Comparison of ENCODE assay signal across 12 cellular contexts in the genomic region with DNA sequence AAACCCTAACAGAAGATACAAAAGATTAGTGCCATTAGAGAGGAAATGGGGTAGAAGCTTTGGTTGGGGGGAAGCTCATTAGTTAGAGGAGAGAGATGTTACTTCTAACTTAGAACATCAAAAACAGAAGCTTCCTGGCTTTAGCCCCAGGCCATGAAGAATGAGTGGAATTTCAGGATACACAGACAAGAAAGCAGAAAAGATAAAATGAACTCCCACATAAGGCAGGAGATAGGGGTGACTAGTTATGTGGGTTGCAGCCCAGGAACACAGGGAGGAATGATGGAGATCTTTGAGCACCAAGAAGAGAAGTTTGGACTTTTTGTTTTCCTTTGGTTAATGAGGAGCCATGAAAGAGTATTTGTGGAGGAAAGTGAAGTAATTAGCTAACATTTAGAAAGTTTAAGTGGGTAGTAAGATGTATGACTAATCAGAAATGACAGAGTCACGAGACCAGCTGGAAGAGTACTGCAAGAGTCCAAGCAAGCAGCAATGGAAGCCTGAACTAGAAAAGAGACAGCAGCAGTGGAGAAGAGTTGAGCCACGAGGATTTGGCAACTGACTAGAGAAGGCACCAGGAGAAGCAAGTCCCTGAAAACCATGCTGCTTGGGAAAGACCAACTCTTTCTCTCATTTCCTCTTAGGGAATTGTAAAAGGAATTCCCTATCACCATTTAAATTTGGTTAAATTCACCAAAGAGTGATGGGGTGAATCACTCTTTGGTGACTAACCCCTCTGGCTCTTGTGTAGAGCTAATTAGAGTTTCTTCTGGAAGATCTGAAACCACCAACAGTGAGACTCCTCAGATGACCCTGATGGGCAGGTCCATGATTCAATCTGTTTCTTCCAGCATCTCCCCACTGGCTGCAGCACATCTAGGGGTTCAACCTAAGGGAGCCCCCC.
A peak's percentile ranks its signal among the peaks of the same experiment; 100 is the strongest.
DNase-seq lines count a peak whose midpoint lies in the region; ATAC-seq, FAIRE-seq and TF ChIP-seq lines count a peak whose summit lies in the region.
"Had no signal": no experiment of that assay in that cellular context is flagged by ENCODE, and none has a peak within 500 bp of the region (broad histone marks: within the 10 kb centered on the region; RNA-seq: fewer than 3 reads in every experiment).

No MANE protein-coding gene starts in this region.

- H3K4me1 Mint-ChIP-seq in activated CD4-positive, alpha-beta T cell treated with anti-CD3 and anti-CD28 coated beads, Interleukin-2, amount 10 ng/mL, durations not matched to agents 24 days and 14 days = peaks cover 2% of the 10 kb centered on the region
- H3K4me1 Mint-ChIP-seq: central memory CD8-positive, alpha-beta T cell; immature natural killer cell had no signal

- TF ChIP-seq CTCF in A673 (conservative IDR thresholded peaks at IDR 0.05; ENCODE audit: low read depth, low read length) = no peak
- TF ChIP-seq CTCF in HEK293 (tag by site-specific recombination; IDR thresholded peaks at IDR 0.05) = no peak
- TF ChIP-seq CTCF in ascending aorta (IDR thresholded peaks at IDR 0.05) = no peak
- no peak for TF ChIP-seq CTCF in keratinocyte (optimal IDR thresholded peaks at IDR 0.05 in 1 of 3, IDR thresholded peaks at IDR 0.05 in 1 of 3, conservative IDR thresholded peaks at IDR 0.05 in 1 of 3; ENCODE audit: extremely low read depth in 1 of 3, insufficient read depth in 2 of 3, low read length in 3 of 3)
- TF ChIP-seq CTCF in pancreas (IDR thresholded peaks at IDR 0.05) = no peak

- H3K4me3 Mint-ChIP-seq in activated CD4-positive, alpha-beta T cell treated with anti-CD3 and anti-CD28 coated beads, Interleukin-2, amount 10 ng/mL, durations not matched to agents 24 days and 14 days = no peak overlapping the region
- H3K4me3 Mint-ChIP-seq: central memory CD8-positive, alpha-beta T cell; immature natural killer cell had no signal

- DNase-seq in A673 (ENCODE audit: low spot score) (peak; percentile 15), ascending aorta (ENCODE audit: low spot score in 2 of 2) (no peak), keratinocyte (ENCODE audit: low read depth, low spot score) (peak; percentile 71), pancreas (no peak)
- DNase-seq in activated CD4-positive, alpha-beta T cell treated with anti-CD3 and anti-CD28 coated beads, Interleukin-2, amount 10 ng/mL, durations not matched to agents 24 days and 14 days = no peak
- DNase-seq: immature natural killer cell, psoas muscle had no signal

- H3K79me2 ChIP-seq in keratinocyte (ENCODE audit: control insufficient read depth, insufficient read depth, low read length) = no peaks in the 10 kb centered on the region

- no peak overlapping the region for H3K4me3 ChIP-seq in A673 (ENCODE audit: low read depth, low read length, poor library complexity, severe bottlenecking)
- no peak overlapping the region for H3K4me3 ChIP-seq in HEK293 (ENCODE audit: low read depth, low read length)
- H3K4me3 ChIP-seq in ascending aorta = no peak overlapping the region
- H3K4me3 ChIP-seq in keratinocyte (ENCODE audit: control insufficient read depth in 2 of 3, extremely low read depth in 1 of 3, insufficient read depth in 2 of 3, low read depth in 1 of 3, low read length in 3 of 3) = no peak overlapping the region
- no peak overlapping the region for H3K4me3 ChIP-seq in pancreas
- H3K4me3 ChIP-seq: psoas muscle had no signal

- H3K27me3 ChIP-seq in A673 (replicated peaks; ENCODE audit: insufficient read depth, low read depth, low read length, poor library complexity) (peaks cover 6% of the 10 kb centered on the region), ascending aorta (no peaks in the 10 kb centered on the region), keratinocyte (ENCODE audit: control insufficient read depth, extremely low read depth, insufficient read depth, low read length) (no peaks in the 10 kb centered on the region), pancreas (no peaks in the 10 kb centered on the region)

- FAIRE-seq in keratinocyte (lab: Jason Lieb, UNC) = peak; percentile 91
- no peak for FAIRE-seq in pancreas (lab: Jason Lieb, UNC)

- WGBS in pancreas, 2 donors = 79 to 84% methylated on average over 2 of the region's 2 CpGs

- H3K9me3 ChIP-seq in A673 (ENCODE audit: low read depth, low read length, poor library complexity, severe bottlenecking) (no peaks in the 10 kb centered on the region), HEK293 (ENCODE audit: control insufficient read depth, insufficient read depth, low read depth, low read length) (no peaks in the 10 kb centered on the region), ascending aorta (no peaks in the 10 kb centered on the region), keratinocyte (ENCODE audit: control insufficient read depth, low read depth, low read length) (no peaks in the 10 kb centered on the region), pancreas (no peaks in the 10 kb centered on the region)
- H3K9me3 ChIP-seq: psoas muscle had no signal

- no peak for ATAC-seq in HG02840 (IDR thresholded peaks at IDR 0.05; ENCODE audit: low FRiP score, unreplicated experiment)
- no peak for ATAC-seq in pancreas
- no peak for ATAC-seq in HG02763 (IDR thresholded peaks at IDR 0.05; ENCODE audit: unreplicated experiment)
- ATAC-seq: psoas muscle had no signal

- no peaks in the 10 kb centered on the region for H3K9me1 ChIP-seq in keratinocyte (ENCODE audit: control insufficient read depth, extremely low read depth, insufficient read depth, low read length)

- dilution Hi-C loops in keratinocyte (cut with MboI; ENCODE audit: extremely low pct_ligation_motif_present, low sequenced_read_pairs) = no loop called here

- H3K27ac ChIP-seq in A673 (ENCODE audit: low read depth, low read length, poor library complexity, severe bottlenecking) (no peak overlapping the region), HEK293 (ENCODE audit: extremely low read depth, low read depth, low read length) (no peak overlapping the region), ascending aorta (peak overlapping the region; percentile 6 to 46), keratinocyte (ENCODE audit: control insufficient read depth, insufficient read depth, low read length) (peak overlapping the region; percentile 81), pancreas (no peak overlapping the region)
- H3K27ac ChIP-seq: KMS-11, psoas muscle had no signal

- no peak overlapping the region for H2AFZ ChIP-seq in keratinocyte (ENCODE audit: control insufficient read depth, low read length)

- H3K9ac ChIP-seq in keratinocyte (ENCODE audit: control insufficient read depth, extremely low read depth, insufficient read depth, low read length) = peak overlapping the region; percentile 30
- H3K9ac ChIP-seq: KMS-11 had no signal

- no peaks in the 10 kb centered on the region for H3K36me3 Mint-ChIP-seq in activated CD4-positive, alpha-beta T cell treated with anti-CD3 and anti-CD28 coated beads, Interleukin-2, amount 10 ng/mL, durations not matched to agents 24 days and 14 days (ENCODE audit: low read depth)

- intact Hi-C loops in A673 (cut with micrococcal nuclease; ENCODE audit: unreplicated experiment) (no loop called here), ascending aorta (cut with DNase I) (no loop called here), pancreas (cut with DNase I) (no loop called here)
- intact Hi-C loops in activated CD4-positive, alpha-beta T cell treated with anti-CD3 and anti-CD28 coated beads, Interleukin-2, amount 10 ng/mL, durations not matched to agents 24 days and 14 days (cut with micrococcal nuclease) = no loop called here

- no peaks in the 10 kb centered on the region for H4K20me1 ChIP-seq in keratinocyte (ENCODE audit: control insufficient read depth, extremely low read depth, insufficient read depth, low read length)

- H3K27me3 Mint-ChIP-seq in activated CD4-positive, alpha-beta T cell treated with anti-CD3 and anti-CD28 coated beads, Interleukin-2, amount 10 ng/mL, durations not matched to agents 24 days and 14 days = no peaks in the 10 kb centered on the region

- CTCF ChIA-PET in A673 (lab: Charles Lee) = no interaction called here
- CTCF ChIA-PET in HEK293 (lab: Yijun Ruan, JAX) = interaction anchor here (0.6 to 2.2 kb wide), 7 partner anchors 9 to 340 kb away, joined by 3 to 5 read pairs (median 4); no protein-coding TSS in a partner anchor

- no TSS peak for BruUV-seq in A673 (replicated peaks; lab: Mats Ljungman, UMichigan)

- H3K27ac Mint-ChIP-seq in activated CD4-positive, alpha-beta T cell treated with anti-CD3 and anti-CD28 coated beads, Interleukin-2, amount 10 ng/mL, durations not matched to agents 24 days and 14 days = no peak overlapping the region
- H3K27ac Mint-ChIP-seq: immature natural killer cell had no signal

- no peaks in the 10 kb centered on the region for H3K9me3 Mint-ChIP-seq in activated CD4-positive, alpha-beta T cell treated with anti-CD3 and anti-CD28 coated beads, Interleukin-2, amount 10 ng/mL, durations not matched to agents 24 days and 14 days
- H3K9me3 Mint-ChIP-seq: central memory CD8-positive, alpha-beta T cell had no signal

- peak overlapping the region; percentile 69 for H3K4me2 ChIP-seq in keratinocyte (ENCODE audit: control insufficient read depth, extremely low read depth, insufficient read depth, low read depth, low read length)
- H3K4me2 ChIP-seq: KMS-11 had no signal

- no peaks in the 10 kb centered on the region for H3K4me1 ChIP-seq in A673 (ENCODE audit: insufficient read depth, low read length, poor library complexity, severe bottlenecking)
- no peaks in the 10 kb centered on the region; the same call in 1 of the 2 replicates for H3K4me1 ChIP-seq in HEK293 (ENCODE audit: control insufficient read depth, insufficient read depth, low read length)
- peaks cover 0 to 41% of the 10 kb centered on the region in 2 donors for H3K4me1 ChIP-seq in ascending aorta
- peaks cover 50% of the 10 kb centered on the region for H3K4me1 ChIP-seq in keratinocyte (ENCODE audit: control insufficient read depth, extremely low read depth, insufficient read depth, low read length)
- H3K4me1 ChIP-seq in pancreas = no peaks in the 10 kb centered on the region

- POLR2A ChIA-PET in A673 (lab: Charles Lee; ENCODE audit: low non-redundant PET) = no interaction called here
- POLR2A ChIA-PET in HEK293 (lab: Yijun Ruan, JAX) = no interaction called here

- no peaks in the 10 kb centered on the region for H3K36me3 ChIP-seq in A673 (ENCODE audit: insufficient read depth, low read length, poor library complexity, severe bottlenecking)
- no peaks in the 10 kb centered on the region for H3K36me3 ChIP-seq in HEK293 (ENCODE audit: control insufficient read depth in 2 of 2, insufficient read depth in 1 of 2, low read length in 2 of 2)
- H3K36me3 ChIP-seq in ascending aorta = no peaks in the 10 kb centered on the region
- H3K36me3 ChIP-seq in keratinocyte (ENCODE audit: control insufficient read depth in 2 of 2, extremely low read depth in 1 of 2, insufficient read depth in 2 of 2, low read length in 2 of 2) = no peaks in the 10 kb centered on the region
- H3K36me3 ChIP-seq in pancreas = no peaks in the 10 kb centered on the region

TF ChIP-seq in HEK293, 187 proteins besides CTCF, POLR2A, EP300 and RAD21 (continues in another document):
- TF ChIP-seq ZNF521 (tag by site-specific recombination; IDR thresholded peaks at IDR 0.05) = no peak
- TF ChIP-seq ZNF626 (tag by site-specific recombination; IDR thresholded peaks at IDR 0.05) = no peak
- TF ChIP-seq ZBTB1 (tag by site-specific recombination; IDR thresholded peaks at IDR 0.05) = no peak
- TF ChIP-seq ZNF600 (tag by site-specific recombination; IDR thresholded peaks at IDR 0.05) = 0 out of 2 replicates have a peak, but pooled peaks have one; percentile 12
- no peak for TF ChIP-seq ZFP3 (tag by site-specific recombination; IDR thresholded peaks at IDR 0.05; ENCODE audit: low read depth)

Comparison
In these comparisons a context has a peak if more than half of its experiments do, and no peak if none do; other contexts are left out.
1. DNase-seq: peak in A673 (single experiment) and keratinocyte (single experiment); none in ascending aorta (0 of 2), pancreas (0 of 6) and activated CD4-positive, alpha-beta T cell treated with anti-CD3 and anti-CD28 coated beads, Interleukin-2, amount 10 ng/mL, durations not matched to agents 24 days and 14 days (single experiment).
2. H3K27ac ChIP-seq: peak in ascending aorta (2 of 2) and keratinocyte (single experiment); none in A673 (single experiment), HEK293 (single experiment) and pancreas (0 of 4).